9 cellular contexts compared by ENCODE assay signal in genomic region chr11:65429069-65429681, GRCh38. TPM values are rescaled to one million over a fixed set of nuclear protein-coding genes. Genes with fewer than 3 reads are reported as not detected.
DNase-seq lines count a peak whose midpoint lies in the region; ATAC-seq and TF ChIP-seq lines count a peak whose summit lies in the region.
"Had no signal": no experiment of that assay in that cellular context is flagged by ENCODE, and none has a peak within 500 bp of the region (broad histone marks: within the 10 kb centered on the region; RNA-seq: fewer than 3 reads in every experiment).

No MANE protein-coding gene starts in this region.

- peak overlapping the region; percentile 80 to 99 (median 91) for H3K4me2 ChIP-seq in BLaER1 treated with 17β-estradiol and CSF1 and Interleukin-3, amounts not matched to agents 10 nM and 100 nM

- H3K9ac ChIP-seq in BLaER1 treated with 17β-estradiol and CSF1 and Interleukin-3, amounts not matched to agents 10 nM and 100 nM, result peak overlapping the region; percentile 98 to 100 (median 100)

- H3K4me3 Mint-ChIP-seq in IgD-negative memory B cell, result peak overlapping the region; percentile 66 to 98 (median 83)

- H3K36me3 ChIP-seq in BLaER1 treated with 17β-estradiol and CSF1 and Interleukin-3, amounts not matched to agents 10 nM and 100 nM, result peaks cover 18 to 86% (median 44%) of the 10 kb centered on the region in 11 experiments; a peak in 21 of 22 replicates
- H3K36me3 ChIP-seq in left ventricle myocardium inferior (peaks cover 75% of the 10 kb centered on the region), spleen (peaks cover 0 to 82% (median 8%) of the 10 kb centered on the region in 6 donors), aorta (ENCODE audit: control insufficient read depth in 1 of 2, insufficient read depth in 2 of 2, low read length in 1 of 2) (peaks cover 0 to 4% of the 10 kb centered on the region in 2 donors)

- WGBS in spleen, 5 donors, result 6 to 28% (median 10%) methylated on average over 9 of the region's 9 CpGs
- WGBS in aorta, 2 donors, result 5 to 8% methylated on average over 9 of the region's 9 CpGs

- peaks cover 3% of the 10 kb centered on the region for H3K27me3 Mint-ChIP-seq in IgD-negative memory B cell

- H3K27me3 ChIP-seq in BLaER1 treated with 17β-estradiol and CSF1 and Interleukin-3, amounts not matched to agents 10 nM and 100 nM, result no peaks in the 10 kb centered on the region
- no peaks in the 10 kb centered on the region for H3K27me3 ChIP-seq in left ventricle myocardium inferior (ENCODE audit: low read depth)
- H3K27me3 ChIP-seq in spleen (replicated peaks in 1 of 7), result no peaks in the 10 kb centered on the region
- H3K27me3 ChIP-seq in aorta (ENCODE audit: control insufficient read depth in 1 of 2, insufficient read depth in 2 of 2, low read length in 1 of 2), result no peaks in the 10 kb centered on the region

- H3K27ac ChIP-seq in BLaER1 treated with 17β-estradiol and CSF1 and Interleukin-3, amounts not matched to agents 10 nM and 100 nM, result peak overlapping the region; percentile 52 to 100 (median 98); a peak in 21 of 22 replicates
- peak overlapping the region; percentile 100 for H3K27ac ChIP-seq in left ventricle myocardium inferior (replicated peaks)
- H3K27ac ChIP-seq in spleen, result peak overlapping the region; percentile 92 to 100 (median 98)
- peak overlapping the region in 1 of 2 donors; percentile 5 for H3K27ac ChIP-seq in aorta (ENCODE audit: low read depth in 1 of 2, low read length in 2 of 2)

- H4K20me1 ChIP-seq in BLaER1 treated with 17β-estradiol and CSF1 and Interleukin-3, amounts not matched to agents 10 nM and 100 nM, result peaks cover 67 to 100% (median 100%) of the 10 kb centered on the region in 11 experiments

- TF ChIP-seq CTCF in left ventricle myocardium inferior (IDR thresholded peaks at IDR 0.05; ENCODE audit: borderline replicate concordance), result no peak
- TF ChIP-seq CTCF in spleen (IDR thresholded peaks at IDR 0.05 in 8 of 11, conservative IDR thresholded peaks at IDR 0.05 in 3 of 11), result no peak

- peaks cover 6% of the 10 kb centered on the region for H3K36me3 Mint-ChIP-seq in IgD-negative memory B cell

- peak; percentile 55 to 58 for DNase-seq in activated T-cell treated with anti-CD3 and anti-CD28 coated beads, Interleukin-2, amount 50 U/mL, for 48 hours
- no peak for DNase-seq in left ventricle myocardium inferior
- DNase-seq in spleen, result no peak
- no peak for DNase-seq in aorta
- no peak for DNase-seq in GF-D8 (lab: John Stamatoyannopoulos, UW)

- H3K9me3 ChIP-seq in BLaER1 treated with 17β-estradiol and CSF1 and Interleukin-3, amounts not matched to agents 10 nM and 100 nM (replicated peaks in 1 of 11), result no peaks in the 10 kb centered on the region
- H3K9me3 ChIP-seq in left ventricle myocardium inferior (replicated peaks) (no peaks in the 10 kb centered on the region), spleen (no peaks in the 10 kb centered on the region), aorta (ENCODE audit: control insufficient read depth, low read length) (no peaks in the 10 kb centered on the region)

- peaks cover 65 to 81% (median 69%) of the 10 kb centered on the region in 10 experiments for H3K4me1 ChIP-seq in BLaER1 treated with 17β-estradiol and CSF1 and Interleukin-3, amounts not matched to agents 10 nM and 100 nM
- H3K4me1 ChIP-seq in left ventricle myocardium inferior, result peaks cover 97% of the 10 kb centered on the region
- H3K4me1 ChIP-seq in spleen, result peaks cover 64 to 87% (median 79%) of the 10 kb centered on the region in 6 donors
- H3K4me1 ChIP-seq in aorta (ENCODE audit: control insufficient read depth in 1 of 2, insufficient read depth in 2 of 2, low read length in 2 of 2), result no peaks in the 10 kb centered on the region

- TF ChIP-seq POLR2A in spleen (IDR thresholded peaks at IDR 0.05), result peak in 2 of 3 donors; percentile 32 to 64

- H3K4me1 Mint-ChIP-seq in IgD-negative memory B cell, result peaks cover 58 to 71% (median 66%) of the 10 kb centered on the region in 3 donors

- ATAC-seq in GM19455 (IDR thresholded peaks at IDR 0.05; ENCODE audit: unreplicated experiment) (no peak), aorta (ENCODE audit: low FRiP score) (no peak)

- H3K9me3 Mint-ChIP-seq in IgD-negative memory B cell, result no peaks in the 10 kb centered on the region

- H3K27ac Mint-ChIP-seq in IgD-negative memory B cell, result peak overlapping the region; percentile 86 to 96 (median 94)

- intact Hi-C loops in left ventricle myocardium inferior (cut with micrococcal nuclease), result no loop called here
- intact Hi-C loops in spleen (cut with DNase I; ENCODE audit: low total_unique reads), result no loop called here
- intact Hi-C loops in aorta (cut with DNase I), result no loop called here

- H3K4me3 ChIP-seq in BLaER1 treated with 17β-estradiol and CSF1 and Interleukin-3, amounts not matched to agents 10 nM and 100 nM, result peak overlapping the region in 9 of 10 experiments; percentile 9 to 94 (median 83); a peak in 13 of 20 replicates
- H3K4me3 ChIP-seq in left ventricle myocardium inferior (peak overlapping the region; percentile 80), spleen (peak overlapping the region in 6 of 8 donors; percentile 66 to 96 (median 88)), aorta (ENCODE audit: low read length in 2 of 2) (peak overlapping the region in 1 of 2 donors; percentile 0)

RNA-seq across cellular contexts. Expression of gene NEAT1, which starts 6.6 kb away (rescaled TPM):
- polyA plus RNA-seq in IgD-negative memory B cell (1.2 TPM), spleen (1,000 to 10,000 TPM in 2 of 3 donors, 100 to 1,000 TPM in 1; 526 to 1,090 (median 1,018) TPM), aorta (1,000 to 10,000 TPM in 1 of 2 donors, 100 to 1,000 TPM in 1; 239 to 1,307 TPM)
- total RNA-seq in left ventricle myocardium inferior (405 TPM), spleen (1,000 to 10,000 TPM in 2 of 7 donors, 100 to 1,000 TPM in 5; 266 to 1,804 (median 799) TPM), aorta (1,000 to 10,000 TPM; 1,566 to 1,734 TPM)

RNA-seq across cellular contexts. Expression of gene FRMD8, which starts 42.7 kb away (rescaled TPM):
- polyA plus RNA-seq in IgD-negative memory B cell (54.2 TPM), spleen (10 to 100 TPM; 19.3 to 32.0 (median 23.4) TPM), aorta (10 to 100 TPM; 16.8 to 19.2 TPM)
- total RNA-seq in left ventricle myocardium inferior (8.4 TPM), spleen (100 to 1,000 TPM in 3 of 7 donors, 10 to 100 TPM in 4; 65.4 to 128 (median 99.5) TPM), aorta (10 to 100 TPM; 27.8 to 39.5 TPM)

RNA-seq across cellular contexts. Expression of gene SLC25A45, which starts 46.7 kb away (rescaled TPM):
- polyA plus RNA-seq in IgD-negative memory B cell, result 17.8 TPM
- total RNA-seq in left ventricle myocardium inferior, result 5.0 TPM
- total RNA-seq in spleen, result 10 to 100 TPM; 11.6 to 33.4 (median 25.7) TPM
- polyA plus RNA-seq in spleen, result 10 to 100 TPM; 14.1 to 26.2 (median 24.1) TPM
- total RNA-seq in aorta, result 10 to 100 TPM in 1 of 2 donors, 1 to 10 TPM in 1; 9.1 to 16.0 TPM
- polyA plus RNA-seq in aorta, result 10 to 100 TPM in 1 of 2 donors, 1 to 10 TPM in 1; 5.6 to 10.7 TPM
- polyA plus RNA-seq: neural cell had no signal

Comparison
In these comparisons a context has a peak if more than half of its experiments do, and no peak if none do; other contexts are left out.
1. DNase-seq: peak in activated T-cell treated with anti-CD3 and anti-CD28 coated beads, Interleukin-2, amount 50 U/mL, for 48 hours (2 of 2); none in left ventricle myocardium inferior (single experiment), spleen (single experiment), aorta (0 of 2) and GF-D8 (single experiment).